In the genomic region with DNA sequence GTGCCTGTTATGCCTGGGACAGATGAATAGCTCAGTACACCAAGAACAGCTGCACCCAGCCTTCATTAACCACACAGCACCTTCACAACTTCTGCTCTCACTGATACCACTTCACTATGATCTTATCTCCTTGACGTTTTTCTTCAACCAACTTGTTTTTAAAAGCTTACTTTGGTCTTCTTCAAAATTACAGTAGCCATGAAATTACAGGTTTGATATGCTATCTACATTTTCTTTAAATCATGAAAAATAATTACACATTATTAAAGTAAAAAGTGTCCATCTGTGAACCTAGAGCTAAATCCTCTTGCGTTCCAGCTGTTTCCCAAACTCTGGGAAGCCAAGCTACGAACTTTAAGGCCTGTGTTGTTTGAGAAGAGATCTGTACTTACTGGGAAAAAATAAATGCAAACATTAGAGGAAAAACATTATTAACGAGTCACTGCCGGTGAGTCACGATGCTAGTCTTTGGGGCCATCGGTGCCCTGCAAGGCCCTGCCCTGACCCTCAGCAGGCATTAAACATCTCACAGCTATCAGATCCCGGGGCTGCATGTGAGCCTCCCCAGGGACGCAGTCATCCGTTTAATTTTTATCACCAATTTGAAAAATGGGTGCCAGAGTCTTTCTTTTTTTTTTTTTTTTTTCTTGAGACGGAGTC, we compare ENCODE assay signal across 1 cellular context.
TF ChIP-seq lines count a peak whose summit lies in the region.

No MANE protein-coding gene starts in this region.

TF ChIP-seq in K562, 482 proteins besides CTCF, POLR2A, EP300 and RAD21 (continued from another document and continues in another):
- TF ChIP-seq, protein P1, sequence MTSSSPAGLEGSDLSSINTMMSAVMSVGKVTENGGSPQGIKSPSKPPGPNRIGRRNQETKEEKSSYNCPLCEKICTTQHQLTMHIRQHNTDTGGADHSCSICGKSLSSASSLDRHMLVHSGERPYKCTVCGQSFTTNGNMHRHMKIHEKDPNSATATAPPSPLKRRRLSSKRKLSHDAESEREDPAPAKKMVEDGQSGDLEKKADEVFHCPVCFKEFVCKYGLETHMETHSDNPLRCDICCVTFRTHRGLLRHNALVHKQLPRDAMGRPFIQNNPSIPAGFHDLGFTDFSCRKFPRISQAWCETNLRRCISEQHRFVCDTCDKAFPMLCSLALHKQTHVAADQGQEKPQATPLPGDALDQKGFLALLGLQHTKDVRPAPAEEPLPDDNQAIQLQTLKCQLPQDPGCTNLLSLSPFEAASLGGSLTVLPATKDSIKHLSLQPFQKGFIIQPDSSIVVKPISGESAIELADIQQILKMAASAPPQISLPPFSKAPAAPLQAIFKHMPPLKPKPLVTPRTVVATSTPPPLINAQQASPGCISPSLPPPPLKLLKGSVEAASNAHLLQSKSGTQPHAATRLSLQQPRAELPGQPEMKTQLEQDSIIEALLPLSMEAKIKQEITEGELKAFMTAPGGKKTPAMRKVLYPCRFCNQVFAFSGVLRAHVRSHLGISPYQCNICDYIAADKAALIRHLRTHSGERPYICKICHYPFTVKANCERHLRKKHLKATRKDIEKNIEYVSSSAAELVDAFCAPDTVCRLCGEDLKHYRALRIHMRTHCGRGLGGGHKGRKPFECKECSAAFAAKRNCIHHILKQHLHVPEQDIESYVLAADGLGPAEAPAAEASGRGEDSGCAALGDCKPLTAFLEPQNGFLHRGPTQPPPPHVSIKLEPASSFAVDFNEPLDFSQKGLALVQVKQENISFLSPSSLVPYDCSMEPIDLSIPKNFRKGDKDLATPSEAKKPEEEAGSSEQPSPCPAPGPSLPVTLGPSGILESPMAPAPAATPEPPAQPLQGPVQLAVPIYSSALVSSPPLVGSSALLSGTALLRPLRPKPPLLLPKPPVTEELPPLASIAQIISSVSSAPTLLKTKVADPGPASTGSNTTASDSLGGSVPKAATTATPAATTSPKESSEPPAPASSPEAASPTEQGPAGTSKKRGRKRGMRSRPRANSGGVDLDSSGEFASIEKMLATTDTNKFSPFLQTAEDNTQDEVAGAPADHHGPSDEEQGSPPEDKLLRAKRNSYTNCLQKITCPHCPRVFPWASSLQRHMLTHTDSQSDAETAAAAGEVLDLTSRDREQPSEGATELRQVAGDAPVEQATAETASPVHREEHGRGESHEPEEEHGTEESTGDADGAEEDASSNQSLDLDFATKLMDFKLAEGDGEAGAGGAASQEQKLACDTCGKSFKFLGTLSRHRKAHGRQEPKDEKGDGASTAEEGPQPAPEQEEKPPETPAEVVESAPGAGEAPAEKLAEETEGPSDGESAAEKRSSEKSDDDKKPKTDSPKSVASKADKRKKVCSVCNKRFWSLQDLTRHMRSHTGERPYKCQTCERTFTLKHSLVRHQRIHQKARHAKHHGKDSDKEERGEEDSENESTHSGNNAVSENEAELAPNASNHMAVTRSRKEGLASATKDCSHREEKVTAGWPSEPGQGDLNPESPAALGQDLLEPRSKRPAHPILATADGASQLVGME (CRISPR knock-in tag; IDR thresholded peaks at IDR 0.05): no peak
- TF ChIP-seq ZNF655 (CRISPR knock-in tag; IDR thresholded peaks at IDR 0.05): no peak
- no peak for TF ChIP-seq CEBPG (CRISPR knock-in tag; IDR thresholded peaks at IDR 0.05)
- no peak for TF ChIP-seq CEBPG (tag; conservative IDR thresholded peaks at IDR 0.05 in 1 of 2, IDR thresholded peaks at IDR 0.05 in 1 of 2)
- TF ChIP-seq MCM2 (IDR thresholded peaks at IDR 0.05; ENCODE audit: low read depth): no peak
- TF ChIP-seq FOXK1 (CRISPR knock-in tag; IDR thresholded peaks at IDR 0.05; ENCODE audit: borderline replicate concordance): no peak
- TF ChIP-seq FIP1L1 (IDR thresholded peaks at IDR 0.05; ENCODE audit: low read depth, low read length, poor library complexity, severe bottlenecking): no peak
- TF ChIP-seq NKRF (IDR thresholded peaks at IDR 0.05; ENCODE audit: borderline replicate concordance): no peak
- no peak for TF ChIP-seq NCOA1 (IDR thresholded peaks at IDR 0.05; ENCODE audit: low read depth)
- TF ChIP-seq, protein P2, sequence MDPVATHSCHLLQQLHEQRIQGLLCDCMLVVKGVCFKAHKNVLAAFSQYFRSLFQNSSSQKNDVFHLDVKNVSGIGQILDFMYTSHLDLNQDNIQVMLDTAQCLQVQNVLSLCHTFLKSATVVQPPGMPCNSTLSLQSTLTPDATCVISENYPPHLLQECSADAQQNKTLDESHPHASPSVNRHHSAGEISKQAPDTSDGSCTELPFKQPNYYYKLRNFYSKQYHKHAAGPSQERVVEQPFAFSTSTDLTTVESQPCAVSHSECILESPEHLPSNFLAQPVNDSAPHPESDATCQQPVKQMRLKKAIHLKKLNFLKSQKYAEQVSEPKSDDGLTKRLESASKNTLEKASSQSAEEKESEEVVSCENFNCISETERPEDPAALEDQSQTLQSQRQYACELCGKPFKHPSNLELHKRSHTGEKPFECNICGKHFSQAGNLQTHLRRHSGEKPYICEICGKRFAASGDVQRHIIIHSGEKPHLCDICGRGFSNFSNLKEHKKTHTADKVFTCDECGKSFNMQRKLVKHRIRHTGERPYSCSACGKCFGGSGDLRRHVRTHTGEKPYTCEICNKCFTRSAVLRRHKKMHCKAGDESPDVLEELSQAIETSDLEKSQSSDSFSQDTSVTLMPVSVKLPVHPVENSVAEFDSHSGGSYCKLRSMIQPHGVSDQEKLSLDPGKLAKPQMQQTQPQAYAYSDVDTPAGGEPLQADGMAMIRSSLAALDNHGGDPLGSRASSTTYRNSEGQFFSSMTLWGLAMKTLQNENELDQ (CRISPR knock-in tag; IDR thresholded peaks at IDR 0.05; ENCODE audit: borderline replicate concordance): no peak
- no peak for TF ChIP-seq XRCC4 (IDR thresholded peaks at IDR 0.05; ENCODE audit: extremely low read depth, insufficient read depth, insufficient read length)
- TF ChIP-seq ZNF354B (CRISPR knock-in tag; IDR thresholded peaks at IDR 0.05): no peak
- TF ChIP-seq ZBTB8A (IDR thresholded peaks at IDR 0.05; ENCODE audit: partially characterized antibody): no peak
- no peak for TF ChIP-seq NONO (IDR thresholded peaks at IDR 0.05; ENCODE audit: low read depth in 2 of 2, low read length in 1 of 2)
- TF ChIP-seq BACH1 (tag; IDR thresholded peaks at IDR 0.05): no peak
- TF ChIP-seq GABPA (tag; conservative IDR thresholded peaks at IDR 0.05; ENCODE audit: low read depth): 0 out of 2 replicates have a peak, but pooled peaks have one; percentile 14
- TF ChIP-seq SAFB (IDR thresholded peaks at IDR 0.05; ENCODE audit: borderline replicate concordance, low read depth, low read length): no peak
- no peak for TF ChIP-seq CCAR2 (IDR thresholded peaks at IDR 0.05; ENCODE audit: low read depth, low read length)
- no peak for TF ChIP-seq ZFPM2 (CRISPR knock-in tag; IDR thresholded peaks at IDR 0.05)
- no peak for TF ChIP-seq TFAM (CRISPR knock-in tag; conservative IDR thresholded peaks at IDR 0.05)
- TF ChIP-seq, protein P3, sequence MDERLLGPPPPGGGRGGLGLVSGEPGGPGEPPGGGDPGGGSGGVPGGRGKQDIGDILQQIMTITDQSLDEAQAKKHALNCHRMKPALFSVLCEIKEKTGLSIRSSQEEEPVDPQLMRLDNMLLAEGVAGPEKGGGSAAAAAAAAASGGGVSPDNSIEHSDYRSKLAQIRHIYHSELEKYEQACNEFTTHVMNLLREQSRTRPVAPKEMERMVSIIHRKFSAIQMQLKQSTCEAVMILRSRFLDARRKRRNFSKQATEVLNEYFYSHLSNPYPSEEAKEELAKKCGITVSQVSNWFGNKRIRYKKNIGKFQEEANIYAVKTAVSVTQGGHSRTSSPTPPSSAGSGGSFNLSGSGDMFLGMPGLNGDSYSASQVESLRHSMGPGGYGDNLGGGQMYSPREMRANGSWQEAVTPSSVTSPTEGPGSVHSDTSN (CRISPR knock-in tag; IDR thresholded peaks at IDR 0.05; ENCODE audit: low read depth): no peak
- TF ChIP-seq, protein P3 (tag; conservative IDR thresholded peaks at IDR 0.05; ENCODE audit: low read depth): no peak
- TF ChIP-seq PHB2 (IDR thresholded peaks at IDR 0.05; ENCODE audit: low read depth): no peak; the same call in 1 of the 2 replicates
- TF ChIP-seq, protein P4, sequence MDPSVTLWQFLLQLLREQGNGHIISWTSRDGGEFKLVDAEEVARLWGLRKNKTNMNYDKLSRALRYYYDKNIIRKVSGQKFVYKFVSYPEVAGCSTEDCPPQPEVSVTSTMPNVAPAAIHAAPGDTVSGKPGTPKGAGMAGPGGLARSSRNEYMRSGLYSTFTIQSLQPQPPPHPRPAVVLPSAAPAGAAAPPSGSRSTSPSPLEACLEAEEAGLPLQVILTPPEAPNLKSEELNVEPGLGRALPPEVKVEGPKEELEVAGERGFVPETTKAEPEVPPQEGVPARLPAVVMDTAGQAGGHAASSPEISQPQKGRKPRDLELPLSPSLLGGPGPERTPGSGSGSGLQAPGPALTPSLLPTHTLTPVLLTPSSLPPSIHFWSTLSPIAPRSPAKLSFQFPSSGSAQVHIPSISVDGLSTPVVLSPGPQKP (CRISPR knock-in tag; IDR thresholded peaks at IDR 0.05): no peak
- no peak for TF ChIP-seq SRSF1 (IDR thresholded peaks at IDR 0.05; ENCODE audit: low read depth, low read length)
- TF ChIP-seq SMC3 (conservative IDR thresholded peaks at IDR 0.05; ENCODE audit: insufficient read depth, low read depth, low read length): no peak
- TF ChIP-seq ZBTB12 (CRISPR knock-in tag; IDR thresholded peaks at IDR 0.05): no peak
- no peak for TF ChIP-seq CXXC5 (CRISPR knock-in tag; IDR thresholded peaks at IDR 0.05)
- no peak for TF ChIP-seq NRF1 (conservative IDR thresholded peaks at IDR 0.05 in 1 of 2, IDR thresholded peaks at IDR 0.05 in 1 of 2)
- TF ChIP-seq SIRT6 (IDR thresholded peaks at IDR 0.05; ENCODE audit: low read depth, low read length): no peak
- no peak for TF ChIP-seq THRA (IDR thresholded peaks at IDR 0.05)
- TF ChIP-seq ASH1L (IDR thresholded peaks at IDR 0.05; ENCODE audit: borderline replicate concordance, low read depth, partially characterized antibody): no peak
- TF ChIP-seq EP400 (IDR thresholded peaks at IDR 0.05): no peak
- no peak for TF ChIP-seq KHSRP (IDR thresholded peaks at IDR 0.05)
- TF ChIP-seq MEF2A (IDR thresholded peaks at IDR 0.05; ENCODE audit: control insufficient read depth, low read depth, low read length): no peak
- TF ChIP-seq ZNF77 (CRISPR knock-in tag; IDR thresholded peaks at IDR 0.05): no peak
- TF ChIP-seq CBFB (CRISPR knock-in tag; IDR thresholded peaks at IDR 0.05): no peak
- no peak for TF ChIP-seq HMBOX1 (IDR thresholded peaks at IDR 0.05)
- no peak for TF ChIP-seq RBM34 (IDR thresholded peaks at IDR 0.05; ENCODE audit: borderline replicate concordance, insufficient read depth, low read length)
- no peak for TF ChIP-seq MCM3 (IDR thresholded peaks at IDR 0.05)
- TF ChIP-seq TCF7L2 (IDR thresholded peaks at IDR 0.05; ENCODE audit: low read depth, low read length): no peak
- no peak for TF ChIP-seq PHF20 (IDR thresholded peaks at IDR 0.05; ENCODE audit: partially characterized antibody)
